17 cellular contexts compared by ENCODE assay signal in genomic region chr12:89033062-89033461, GRCh38.
"Had no signal": no experiment of that assay in that cellular context is flagged by ENCODE, and none has a peak within 500 bp of the region (broad histone marks: within the 10 kb centered on the region; RNA-seq: fewer than 3 reads in every experiment).

No MANE protein-coding gene starts in this region.

- H3K27ac ChIP-seq: heart left ventricle, neutrophil, psoas muscle, right lobe of liver had no signal

- H3K36me3 Mint-ChIP-seq: naive B cell; stimulated activated naive B cell treated with anti-CD40 and anti-IgM and Interleukin-4, amounts not matched to agents 10 μg/mL and 1 μg/mL and 100 μg/mL, for 72 hours had no signal

- H3K9me3 ChIP-seq: heart left ventricle, neutrophil, psoas muscle, right lobe of liver had no signal

- H3K4me3 Mint-ChIP-seq: naive B cell; stimulated activated naive B cell treated with anti-CD40 and anti-IgM and Interleukin-4, amounts not matched to agents 10 μg/mL and 1 μg/mL and 100 μg/mL, for 72 hours had no signal

- ATAC-seq: esophagus mucosa; heart left ventricle; left colon; left ventricle myocardium superior; psoas muscle; right lobe of liver; stimulated activated naive B cell treated with anti-CD40 and anti-IgM and Interleukin-4, amounts not matched to agents 10 μg/mL and 1 μg/mL and 100 μg/mL, for 72 hours had no signal

- H3K4me1 Mint-ChIP-seq: naive B cell had no signal

- DNase-seq: effector memory CD4-positive, alpha-beta T cell; heart left ventricle; hippocampal formation; left colon; left ventricle myocardium superior; mesenchymal stem cell; naive B cell; psoas muscle; retina; right lobe of liver; stimulated activated CD4-positive, alpha-beta T cell treated with anti-CD3 and anti-CD28 coated beads, Interleukin-15, amount 100 ng/mL, for 24 hours; stimulated activated CD4-positive, alpha-beta T cell treated with anti-CD3 and anti-CD28 coated beads, Interleukin-1b, Interleukin-23, amount 100 ng/mL, for 48 hours; stimulated activated CD4-positive, alpha-beta T cell treated with anti-CD3 and anti-CD28 coated beads, Interleukin-4, amount 100 ng/mL, for 24 hours; stimulated activated naive B cell treated with anti-CD40 and anti-IgM and Interleukin-4, amounts not matched to agents 10 μg/mL and 1 μg/mL and 100 μg/mL, for 72 hours; trophoblast cell had no signal

- H3K9me3 Mint-ChIP-seq: naive B cell; stimulated activated naive B cell treated with anti-CD40 and anti-IgM and Interleukin-4, amounts not matched to agents 10 μg/mL and 1 μg/mL and 100 μg/mL, for 72 hours had no signal

- H3K36me3 ChIP-seq: heart left ventricle, neutrophil, right lobe of liver had no signal

- H3K27ac Mint-ChIP-seq: naive B cell; stimulated activated naive B cell treated with anti-CD40 and anti-IgM and Interleukin-4, amounts not matched to agents 10 μg/mL and 1 μg/mL and 100 μg/mL, for 72 hours had no signal
